ENCODE assay signal across 14 cellular contexts in the genomic region with DNA sequence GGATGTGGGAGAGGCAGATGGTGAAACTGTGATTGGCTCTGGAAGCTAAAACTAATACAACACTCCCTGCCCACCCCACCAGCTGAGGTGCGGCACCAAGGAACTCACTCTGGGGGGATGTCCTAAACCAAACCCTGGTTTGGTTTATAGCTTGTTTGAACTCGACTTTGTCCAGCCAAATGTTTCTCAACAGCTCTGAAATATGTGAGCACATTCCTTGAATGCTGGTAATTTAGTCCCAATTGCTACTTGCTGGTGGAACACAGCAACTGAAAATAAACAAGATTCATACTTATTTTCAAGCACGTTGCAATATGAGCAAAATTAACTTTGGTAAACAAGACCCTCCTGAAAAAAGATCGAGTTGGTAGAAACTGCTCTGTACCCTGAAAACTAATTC. TPM values are rescaled to one million over a fixed set of nuclear protein-coding genes. Genes with fewer than 3 reads are reported as not detected.
DNase-seq lines count a peak whose midpoint lies in the region; ATAC-seq, FAIRE-seq and TF ChIP-seq lines count a peak whose summit lies in the region.
"Had no signal": no experiment of that assay in that cellular context is flagged by ENCODE, and none has a peak within 500 bp of the region (broad histone marks: within the 10 kb centered on the region; RNA-seq: fewer than 3 reads in every experiment).

No MANE protein-coding gene starts in this region.

- peak overlapping the region in 7 of 11 experiments; percentile 43 to 76 (median 71); a peak in 13 of 22 replicates for H3K27ac ChIP-seq in BLaER1 treated with 17β-estradiol and CSF1 and Interleukin-3, amounts not matched to agents 10 nM and 100 nM

- peaks cover 0 to 4% (median 0%) of the 10 kb centered on the region in 11 experiments; a peak in 1 of 22 replicates for H3K27me3 ChIP-seq in BLaER1 treated with 17β-estradiol and CSF1 and Interleukin-3, amounts not matched to agents 10 nM and 100 nM
- H3K27me3 ChIP-seq: BE2C had no signal

- DNase-seq in NCI-H69 (lab: John Stamatoyannopoulos, UW): peak; percentile 34
- no peak for DNase-seq in chondrocyte (ENCODE audit: low spot score)
- DNase-seq in urothelium cell line (ENCODE audit: low spot score): no peak
- DNase-seq in T-helper 1 cell: no peak
- DNase-seq: BE2C; Caco-2; CD8-positive, alpha-beta memory T cell; DMS53 had no signal

- peak overlapping the region in 2 of 11 experiments; percentile 28 to 35; a peak in 2 of 22 replicates for H3K9ac ChIP-seq in BLaER1 treated with 17β-estradiol and CSF1 and Interleukin-3, amounts not matched to agents 10 nM and 100 nM

- 0 out of 20 replicates have a peak overlapping the region, but pooled peaks of 2 of the 10 experiments have one; percentile 0 to 1 for H3K4me3 ChIP-seq in BLaER1 treated with 17β-estradiol and CSF1 and Interleukin-3, amounts not matched to agents 10 nM and 100 nM
- H3K4me3 ChIP-seq: GM23338 had no signal

- peaks cover 5 to 81% (median 66%) of the 10 kb centered on the region in 10 experiments; a peak in 18 of 20 replicates for H3K4me1 ChIP-seq in BLaER1 treated with 17β-estradiol and CSF1 and Interleukin-3, amounts not matched to agents 10 nM and 100 nM
- H3K4me1 ChIP-seq: BE2C had no signal

- peak; percentile 74 for FAIRE-seq in urothelium cell line (lab: Jason Lieb, UNC)
- FAIRE-seq: A204.1, GM18507 had no signal

- no peaks in the 10 kb centered on the region; a peak in 1 of 22 replicates for H3K36me3 ChIP-seq in BLaER1 treated with 17β-estradiol and CSF1 and Interleukin-3, amounts not matched to agents 10 nM and 100 nM
- H3K36me3 ChIP-seq: BE2C had no signal

- peak overlapping the region; percentile 37 for H3K27ac Mint-ChIP-seq in chondrocyte (ENCODE audit: unreplicated experiment)
- H3K27ac Mint-ChIP-seq: GM23338 had no signal

- no peak overlapping the region for H3K4me3 Mint-ChIP-seq in chondrocyte (ENCODE audit: unreplicated experiment)
- H3K4me3 Mint-ChIP-seq: CD8-positive, alpha-beta memory T cell; GM23338 had no signal

- TF ChIP-seq CTCF in chondrocyte (IDR thresholded peaks at IDR 0.05): no peak

- H4K20me1 ChIP-seq in BLaER1 treated with 17β-estradiol and CSF1 and Interleukin-3, amounts not matched to agents 10 nM and 100 nM: no peaks in the 10 kb centered on the region

- no peak for ATAC-seq in HG03045 (IDR thresholded peaks at IDR 0.05; ENCODE audit: unreplicated experiment)
- no peak for ATAC-seq in GM18861 (IDR thresholded peaks at IDR 0.05; ENCODE audit: unreplicated experiment)
- ATAC-seq: GM23338 had no signal

- no peaks in the 10 kb centered on the region for H3K9me3 Mint-ChIP-seq in chondrocyte (ENCODE audit: low read depth)
- H3K9me3 Mint-ChIP-seq: CD8-positive, alpha-beta memory T cell had no signal

- H3K9me3 ChIP-seq in BLaER1 treated with 17β-estradiol and CSF1 and Interleukin-3, amounts not matched to agents 10 nM and 100 nM (replicated peaks in 1 of 11): peaks cover 28 to 60% (median 48%) of the 10 kb centered on the region in 11 experiments
- H3K9me3 ChIP-seq: BE2C, Caco-2 had no signal

- H3K27me3 Mint-ChIP-seq in chondrocyte (ENCODE audit: low read depth): no peaks in the 10 kb centered on the region

- peaks cover 30% of the 10 kb centered on the region for H3K4me1 Mint-ChIP-seq in chondrocyte (ENCODE audit: low read depth)
- H3K4me1 Mint-ChIP-seq: GM23338 had no signal

- peak overlapping the region in 9 of 11 experiments; percentile 28 to 70 (median 54); a peak in 17 of 22 replicates for H3K4me2 ChIP-seq in BLaER1 treated with 17β-estradiol and CSF1 and Interleukin-3, amounts not matched to agents 10 nM and 100 nM
- H3K4me2 ChIP-seq: GM23338 had no signal

- H3K36me3 Mint-ChIP-seq in chondrocyte (ENCODE audit: low read depth): no peaks in the 10 kb centered on the region
- H3K36me3 Mint-ChIP-seq: CD8-positive, alpha-beta memory T cell had no signal

RNA-seq across cellular contexts. Expression of a gene that starts 39.7 kb away (rescaled TPM):
- 0.39 to 1.8 TPM (median 1.7 TPM) in 3 replicates for total RNA-seq in chondrocyte
